31 cellular contexts compared by ENCODE assay signal in genomic region chr2:89818873-89819272, GRCh38.
"Had no signal": no experiment of that assay in that cellular context is flagged by ENCODE, and none has a peak within 500 bp of the region (broad histone marks: within the 10 kb centered on the region; RNA-seq: fewer than 3 reads in every experiment).

No MANE protein-coding gene starts in this region.

- H3K4me3 Mint-ChIP-seq: mesothelial cell of epicardium; natural killer cell; nephron progenitor cell; neural progenitor cell; stimulated activated naive B cell treated with anti-CD40 and anti-IgM and Interleukin-4, amounts not matched to agents 10 μg/mL and 1 μg/mL and 100 μg/mL, for 72 hours had no signal

- H2AFZ ChIP-seq: neural progenitor cell had no signal

- H3K27ac Mint-ChIP-seq: mesothelial cell of epicardium; natural killer cell; neural progenitor cell; progenitor cell of endocrine pancreas; stimulated activated naive B cell treated with anti-CD40 and anti-IgM and Interleukin-4, amounts not matched to agents 10 μg/mL and 1 μg/mL and 100 μg/mL, for 72 hours had no signal

- H3K36me3 Mint-ChIP-seq: natural killer cell, neural progenitor cell had no signal

- H3K4me1 Mint-ChIP-seq: mesothelial cell of epicardium; natural killer cell; nephron progenitor cell; neural progenitor cell; stimulated activated naive B cell treated with anti-CD40 and anti-IgM and Interleukin-4, amounts not matched to agents 10 μg/mL and 1 μg/mL and 100 μg/mL, for 72 hours had no signal

- H3K27ac ChIP-seq: heart right ventricle, lower lobe of right lung, neural progenitor cell, neutrophil, right atrium auricular region, skin epidermis, stomach, testis, thyroid gland, transverse colon, upper lobe of right lung had no signal

- H3K9ac ChIP-seq: neural progenitor cell had no signal

- H3K4me2 ChIP-seq: neural progenitor cell had no signal

- H3K4me1 ChIP-seq: heart right ventricle, lower lobe of right lung, neural progenitor cell, right atrium auricular region, stomach, testis, thyroid gland, transverse colon, upper lobe of right lung had no signal

- H3K9me3 ChIP-seq: testis, thyroid gland had no signal

- ATAC-seq: left cardiac atrium; left lobe of liver; left ventricle myocardium superior; lower lobe of right lung; natural killer cell; sciatic nerve; stimulated activated naive B cell treated with anti-CD40 and anti-IgM and Interleukin-4, amounts not matched to agents 10 μg/mL and 1 μg/mL and 100 μg/mL, for 72 hours; stimulated activated naive CD8-positive, alpha-beta T cell treated with anti-CD3 and anti-CD28 coated beads, Interleukin-15, Interleukin-2, amounts not matched to agents 100 U/mL and 50 U/mL, for 24 hours; upper lobe of right lung had no signal

- DNase-seq: heart right ventricle; hippocampal formation; kidney glomerular epithelial cell; left cardiac atrium; left ventricle myocardium superior; lower lobe of right lung; mammary epithelial cell; mesenchymal stem cell; naive B cell; natural killer cell; nephron progenitor cell; occipital lobe; stimulated activated CD4-positive, alpha-beta T cell treated with anti-CD3 and anti-CD28 coated beads, Interleukin-12 subunit alpha, Interleukin-12 subunit beta, amount 100 ng/mL, for 4 hours; stimulated activated CD4-positive, alpha-beta T cell treated with anti-CD3 and anti-CD28 coated beads, Interleukin-15, amount 100 ng/mL, for 24 hours; stimulated activated CD4-positive, alpha-beta T cell treated with anti-CD3 and anti-CD28 coated beads, Interleukin-2, amount 100 ng/mL, for 24 hours; stimulated activated CD4-positive, alpha-beta T cell treated with anti-CD3 and anti-CD28 coated beads, Interleukin-4, amount 100 ng/mL, for 1 hour; stimulated activated naive B cell treated with anti-CD40 and anti-IgM and Interleukin-4, amounts not matched to agents 10 μg/mL and 1 μg/mL and 100 μg/mL, for 72 hours; stimulated activated naive CD8-positive, alpha-beta T cell treated with anti-CD3 and anti-CD28 coated beads, Interleukin-15, Interleukin-2, amounts not matched to agents 100 U/mL and 50 U/mL, for 24 hours; stomach; testis; thyroid gland; transverse colon; upper lobe of right lung had no signal

- H3K9me3 Mint-ChIP-seq: nephron progenitor cell had no signal

- H3K4me3 ChIP-seq: heart right ventricle, lower lobe of right lung, neural progenitor cell, right atrium auricular region, skin epidermis, stomach, testis, thyroid gland, transverse colon, upper lobe of right lung had no signal

- H3K27me3 ChIP-seq: heart right ventricle, neural progenitor cell, neutrophil, right atrium auricular region, stomach, testis, thyroid gland, transverse colon, upper lobe of right lung had no signal

- H3K27me3 Mint-ChIP-seq: naive B cell; progenitor cell of endocrine pancreas; stimulated activated naive B cell treated with anti-CD40 and anti-IgM and Interleukin-4, amounts not matched to agents 10 μg/mL and 1 μg/mL and 100 μg/mL, for 72 hours had no signal

- H3K36me3 ChIP-seq: heart right ventricle, lower lobe of right lung, neural progenitor cell, neutrophil, right atrium auricular region, stomach, thyroid gland, transverse colon, upper lobe of right lung had no signal
